In genomic region chr6:135236319-135236718, GRCh38 we compare ENCODE assay signal across 1 cellular context.
TF ChIP-seq lines count a peak whose summit lies in the region.

No MANE protein-coding gene starts in this region.

TF ChIP-seq in K562, 482 proteins besides CTCF, POLR2A, EP300 and RAD21 (continued from another document):
- TF ChIP-seq RREB1 (CRISPR knock-in tag; IDR thresholded peaks at IDR 0.05) (no peak), SAP30 (IDR thresholded peaks at IDR 0.05; ENCODE audit: borderline replicate concordance, insufficient read depth, low read depth, low read length, poor library complexity, severe bottlenecking) (no peak), KDM1A (IDR thresholded peaks at IDR 0.05) (peak; percentile 51 to 59; a peak in 2 of 4 replicates), DNMT1 (IDR thresholded peaks at IDR 0.05) (no peak), SMARCA5 (IDR thresholded peaks at IDR 0.05) (0 out of 2 replicates have a peak, but pooled peaks have one; percentile 35), MEIS2 (IDR thresholded peaks at IDR 0.05; ENCODE audit: partially characterized antibody) (peak; percentile 83), PBX2 (CRISPR knock-in tag; IDR thresholded peaks at IDR 0.05; ENCODE audit: low read depth) (no peak), PBX2 (tag; conservative IDR thresholded peaks at IDR 0.05; ENCODE audit: low read depth) (peak; percentile 65), HDAC1 (IDR thresholded peaks at IDR 0.05) (peak in 1 of 2 experiments; percentile 53; a peak in 2 of 4 replicates), RCOR1 (IDR thresholded peaks at IDR 0.05; ENCODE audit: borderline replicate concordance in 1 of 2, low read depth in 2 of 2, low read length in 2 of 2) (peak in 1 of 2 experiments; percentile 38; a peak in 1 of 4 replicates), ELF4 (CRISPR knock-in tag; IDR thresholded peaks at IDR 0.05) (0 out of 2 replicates have a peak, but pooled peaks have one; percentile 40), BRCA1 (IDR thresholded peaks at IDR 0.05) (no peak), BRCA1 (CRISPR knock-in tag; IDR thresholded peaks at IDR 0.05) (no peak), CTBP1 (IDR thresholded peaks at IDR 0.05; ENCODE audit: borderline replicate concordance) (0 out of 2 replicates have a peak, but pooled peaks have one; percentile 28), RBFOX2 (IDR thresholded peaks at IDR 0.05; ENCODE audit: low read depth, low read length) (no peak), THRB (CRISPR knock-in tag; conservative IDR thresholded peaks at IDR 0.05) (peak; percentile 71), ARID1B (IDR thresholded peaks at IDR 0.05) (peak; percentile 18; the same call in 1 of the 2 replicates), MECOM (CRISPR knock-in tag; IDR thresholded peaks at IDR 0.05) (peak; percentile 85), U2AF1 (optimal IDR thresholded peaks at IDR 0.05; ENCODE audit: low read depth, low read length) (peak; percentile 63)
